ENCODE assay signal across 8 cellular contexts in the genomic region with DNA sequence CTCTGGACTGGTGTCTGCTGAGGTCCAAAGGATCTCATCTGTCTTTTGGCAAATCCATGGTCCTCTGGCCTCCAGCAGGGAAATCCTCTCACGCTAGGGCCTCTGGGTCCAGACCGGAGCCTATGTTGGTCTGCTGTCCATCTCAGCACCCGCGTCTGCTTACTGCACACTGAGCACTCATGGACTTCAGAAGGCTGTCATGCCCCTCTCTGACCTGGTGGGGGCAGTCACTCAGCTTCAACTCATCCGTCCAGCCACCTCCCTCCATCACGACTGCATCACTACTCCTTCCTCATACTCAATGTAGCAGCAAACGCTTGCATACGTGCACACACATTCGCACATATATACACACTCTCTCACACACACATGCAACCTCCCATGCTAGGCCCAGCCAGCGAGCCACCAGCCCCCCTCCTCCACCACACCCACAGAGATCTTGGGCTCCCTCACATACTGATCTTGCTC. TPM values are rescaled to one million over a fixed set of nuclear protein-coding genes. Genes with fewer than 3 reads are reported as not detected.
A peak's percentile ranks its signal among the peaks of the same experiment; 100 is the strongest.
DNase-seq lines count a peak whose midpoint lies in the region; ATAC-seq and TF ChIP-seq lines count a peak whose summit lies in the region.

No MANE protein-coding gene starts in this region.

- H3K4me3 Mint-ChIP-seq in T-helper 2 cell treated with Interferon-gamma antibody and Interleukin-4, amounts not matched to agents 5 μg/mL and 100 μg/mL, for 36 hours: no peak overlapping the region

- no peaks in the 10 kb centered on the region for H3K36me3 Mint-ChIP-seq in T-helper 2 cell treated with Interferon-gamma antibody and Interleukin-4, amounts not matched to agents 5 μg/mL and 100 μg/mL, for 36 hours (ENCODE audit: low read depth)

- peak; percentile 92 for TF ChIP-seq CTCF in HL-60 (IDR thresholded peaks at IDR 0.05; ENCODE audit: insufficient read depth, low read length)
- TF ChIP-seq CTCF in esophagus squamous epithelium (IDR thresholded peaks at IDR 0.05): peak in 5 of 6 experiments; percentile 8 to 55 (median 26)

- no peaks in the 10 kb centered on the region for H3K27me3 ChIP-seq in HL-60 (ENCODE audit: insufficient read depth, poor library complexity, severe bottlenecking)
- no peaks in the 10 kb centered on the region for H3K27me3 ChIP-seq in esophagus squamous epithelium

- H3K4me3 ChIP-seq in HL-60 (replicated peaks; ENCODE audit: insufficient read depth, low read length) (no peak overlapping the region), esophagus squamous epithelium (no peak overlapping the region)

- no peak overlapping the region for H3K27ac ChIP-seq in HL-60 (replicated peaks)
- H3K27ac ChIP-seq in esophagus squamous epithelium: no peak overlapping the region

- peak; percentile 91 for ATAC-seq in GM21528 (IDR thresholded peaks at IDR 0.05; ENCODE audit: low FRiP score, unreplicated experiment)

- no peak overlapping the region for H3K27ac Mint-ChIP-seq in T-helper 2 cell treated with Interferon-gamma antibody and Interleukin-4, amounts not matched to agents 5 μg/mL and 100 μg/mL, for 36 hours

- H3K9me3 ChIP-seq in esophagus squamous epithelium: no peaks in the 10 kb centered on the region

- DNase-seq in NCI-H1694 (lab: John Stamatoyannopoulos, UW) (peak; percentile 25), NCI-H1694 treated with DMSO at 0.1 percent for 48 hours (lab: John Stamatoyannopoulos, UW) (no peak), HL-60 (ENCODE audit: low read depth in 1 of 2, low spot score in 1 of 2) (peak; percentile 70 to 88), esophagus squamous epithelium (lab: John Stamatoyannopoulos, UW) (no peak), NCI-H1417 treated with DMSO at 0.1 percent for 48 hours (lab: John Stamatoyannopoulos, UW) (no peak)
- DNase-seq in T-helper 2 cell treated with Interferon-gamma antibody and Interleukin-4, amounts not matched to agents 5 μg/mL and 100 μg/mL, for 36 hours (ENCODE audit: low spot score): peak; percentile 30
- peak; percentile 13 for DNase-seq in stimulated activated CD4-positive, alpha-beta T cell treated with anti-CD3 and anti-CD28 coated beads, Interleukin-12 subunit alpha, Interleukin-12 subunit beta, amount 100 ng/mL, for 4 hours

- peaks cover 3% of the 10 kb centered on the region for H3K4me1 Mint-ChIP-seq in T-helper 2 cell treated with Interferon-gamma antibody and Interleukin-4, amounts not matched to agents 5 μg/mL and 100 μg/mL, for 36 hours (ENCODE audit: low read depth)

- no peaks in the 10 kb centered on the region for H3K9me3 Mint-ChIP-seq in T-helper 2 cell treated with Interferon-gamma antibody and Interleukin-4, amounts not matched to agents 5 μg/mL and 100 μg/mL, for 36 hours

- no peak for TF ChIP-seq POLR2A in esophagus squamous epithelium (IDR thresholded peaks at IDR 0.05)

- H3K27me3 Mint-ChIP-seq in T-helper 2 cell treated with Interferon-gamma antibody and Interleukin-4, amounts not matched to agents 5 μg/mL and 100 μg/mL, for 36 hours (ENCODE audit: low read depth): peaks cover 9% of the 10 kb centered on the region

- no peaks in the 10 kb centered on the region for H3K4me1 ChIP-seq in esophagus squamous epithelium

- H3K36me3 ChIP-seq in esophagus squamous epithelium: no peaks in the 10 kb centered on the region

- 70 to 78% methylated on average over 8 to 10 of the region's 10 CpGs for WGBS in esophagus squamous epithelium, 2 donors

- intact Hi-C loops in esophagus squamous epithelium (cut with DNase I): no loop called here

RNA-seq across cellular contexts. Expression of a gene that starts 33.3 kb away (rescaled TPM):
- total RNA-seq in esophagus squamous epithelium: under 1 TPM in 1 of 4 donors, not detected in 3; 0.19 TPM

Comparison
In these comparisons a context has a peak if more than half of its experiments do, and no peak if none do; other contexts are left out.
1. DNase-seq: peak in NCI-H1694 (single experiment), HL-60 (2 of 2), T-helper 2 cell treated with Interferon-gamma antibody and Interleukin-4, amounts not matched to agents 5 μg/mL and 100 μg/mL, for 36 hours (single experiment) and stimulated activated CD4-positive, alpha-beta T cell treated with anti-CD3 and anti-CD28 coated beads, Interleukin-12 subunit alpha, Interleukin-12 subunit beta, amount 100 ng/mL, for 4 hours (single experiment); none in NCI-H1694 treated with DMSO at 0.1 percent for 48 hours (single experiment), esophagus squamous epithelium (single experiment) and NCI-H1417 treated with DMSO at 0.1 percent for 48 hours (single experiment).